Comparison of ENCODE assay signal across 13 cellular contexts in the genomic region with DNA sequence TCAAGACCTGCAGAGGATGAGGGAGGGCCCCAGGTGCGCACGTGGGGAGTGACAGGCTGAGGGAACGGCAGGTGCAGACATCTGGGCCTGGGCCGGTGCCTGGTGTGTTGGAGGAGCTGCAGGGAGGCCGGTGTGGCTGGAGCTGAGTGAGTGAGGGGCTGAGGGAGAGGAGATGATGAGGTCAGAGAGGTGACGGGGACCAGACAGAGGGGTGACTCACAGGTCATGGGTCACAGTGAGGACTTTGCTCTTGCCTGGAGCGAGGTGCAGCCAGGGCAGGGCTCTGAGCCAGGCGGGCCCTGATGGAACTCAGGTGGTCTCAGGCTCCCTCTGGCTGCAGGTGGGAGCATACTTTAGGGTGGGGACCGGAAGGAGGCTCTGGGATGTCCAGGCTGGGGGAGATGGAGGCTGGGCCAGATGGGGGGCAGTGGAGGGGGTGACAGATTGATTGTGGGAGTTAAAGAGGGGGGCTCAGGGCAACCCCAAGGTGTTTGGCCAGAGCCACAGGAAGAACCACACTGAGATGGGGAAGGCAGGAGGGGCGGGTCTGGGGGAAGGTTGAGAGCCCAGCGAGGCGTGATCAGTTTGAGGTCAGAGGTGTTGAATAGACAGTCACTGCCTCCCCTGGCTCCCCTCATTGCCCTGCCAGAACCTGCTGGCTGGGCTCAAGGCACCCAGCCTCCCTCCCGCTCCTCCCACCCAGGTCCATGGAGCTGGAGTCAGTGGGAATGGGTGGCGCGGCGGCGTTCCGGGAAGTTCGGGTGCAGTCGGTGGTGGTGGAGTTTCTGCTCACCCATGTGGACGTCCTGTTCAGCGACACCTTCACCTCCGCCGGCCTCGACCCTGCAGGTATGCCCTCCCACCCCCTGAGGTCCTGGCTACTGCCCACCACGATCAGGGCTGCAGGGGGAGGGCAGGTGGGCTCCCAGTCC. TPM values are rescaled to one million over a fixed set of nuclear protein-coding genes. Genes with fewer than 3 reads are reported as not detected.
DNase-seq lines count a peak whose midpoint lies in the region; ATAC-seq, FAIRE-seq and TF ChIP-seq lines count a peak whose summit lies in the region.
"Had no signal": no experiment of that assay in that cellular context is flagged by ENCODE, and none has a peak within 500 bp of the region (broad histone marks: within the 10 kb centered on the region; RNA-seq: fewer than 3 reads in every experiment).

No MANE protein-coding gene starts in this region.

- no peak overlapping the region for H3K27ac Mint-ChIP-seq in activated naive CD4-positive, alpha-beta T cell treated with anti-CD3 and anti-CD28 coated beads for 36 hours

- no peak overlapping the region for H2BK20ac ChIP-seq in H1 (ENCODE audit: low read length)

- TF ChIP-seq RAD21 in A549 (conservative IDR thresholded peaks at IDR 0.05 in 1 of 2, IDR thresholded peaks at IDR 0.05 in 1 of 2) (no peak), H1 (IDR thresholded peaks at IDR 0.05 in 1 of 2, conservative IDR thresholded peaks at IDR 0.05 in 1 of 2; ENCODE audit: low read depth in 2 of 2, low read length in 2 of 2) (peak; percentile 56 to 70)

- TF ChIP-seq POLR2A in A549 (IDR thresholded peaks at IDR 0.05; ENCODE audit: low read length) (no peak), H1 (IDR thresholded peaks at IDR 0.05; ENCODE audit: control extremely low read depth in 1 of 2, low read depth in 2 of 2, low read length in 2 of 2) (no peak)

- H4K91ac ChIP-seq in H1 (replicated peaks; ENCODE audit: insufficient read length, low read length) = peak overlapping the region; percentile 74

- peak overlapping the region; percentile 82 for H3K56ac ChIP-seq in H1 (replicated peaks; ENCODE audit: insufficient read length, low read depth, low read length)

- H3K27me3 ChIP-seq in H1 (replicated peaks in 1 of 4; ENCODE audit: control insufficient read depth in 3 of 4, extremely low read depth in 1 of 4, insufficient read depth in 3 of 4, low read length in 3 of 4) (no peaks in the 10 kb centered on the region; a peak in 1 of 7 replicates), MG63 (no peaks in the 10 kb centered on the region)

- H3K36me3 ChIP-seq in H1 (ENCODE audit: control insufficient read depth in 2 of 4, insufficient read depth in 4 of 4, low read length in 3 of 4) (no peaks in the 10 kb centered on the region), MG63 (peaks cover 3% of the 10 kb centered on the region)

- no peak for ATAC-seq in A549
- ATAC-seq: stimulated activated naive B cell treated with anti-CD40 and anti-IgM and Interleukin-4, amounts not matched to agents 10 μg/mL and 1 μg/mL and 100 μg/mL, for 72 hours had no signal

- no peak overlapping the region for H3K4me2 ChIP-seq in A549
- H3K4me2 ChIP-seq in H1 (ENCODE audit: insufficient read depth in 1 of 2, low read depth in 2 of 2, low read length in 2 of 2) = peak overlapping the region; percentile 67 to 85

- no peak overlapping the region for H3K4me3 Mint-ChIP-seq in activated naive CD4-positive, alpha-beta T cell treated with anti-CD3 and anti-CD28 coated beads for 36 hours
- H3K4me3 Mint-ChIP-seq: stimulated activated naive B cell treated with anti-CD40 and anti-IgM and Interleukin-4, amounts not matched to agents 10 μg/mL and 1 μg/mL and 100 μg/mL, for 72 hours had no signal

- no peaks in the 10 kb centered on the region for H3K4me1 ChIP-seq in A549
- peaks cover 0 to 12% (median 4%) of the 10 kb centered on the region in 4 experiments; a peak in 6 of 7 replicates for H3K4me1 ChIP-seq in H1 (replicated peaks in 1 of 4; ENCODE audit: control insufficient read depth in 3 of 4, insufficient read depth in 4 of 4, low read length in 3 of 4)

- peak overlapping the region; percentile 69 for H3K4ac ChIP-seq in H1 (replicated peaks; ENCODE audit: insufficient read length, low read depth, low read length)

- DNase-seq in A549 (ENCODE audit: low read depth in 1 of 2, low spot score in 1 of 2) (no peak), H1 (ENCODE audit: low read depth in 1 of 2, low spot score in 2 of 2) (no peak), MG63 (no peak)
- DNase-seq in activated naive CD4-positive, alpha-beta T cell treated with anti-CD3 and anti-CD28 coated beads for 36 hours = no peak
- DNase-seq: activated CD4-positive, alpha-beta T cell treated with anti-CD3 and anti-CD28 coated beads, Interleukin-2, amount 50 U/mL, for 4 hours; activated effector memory CD4-positive, alpha-beta T cell treated with Interleukin-2 at 50 U/mL for 16 hours; KBM-7; stimulated activated CD4-positive, alpha-beta T cell treated with anti-CD3 and anti-CD28 coated beads, Interleukin-2, amount 100 ng/mL, for 24 hours; stimulated activated naive B cell treated with anti-CD40 and anti-IgM and Interleukin-4, amounts not matched to agents 10 μg/mL and 1 μg/mL and 100 μg/mL, for 72 hours had no signal

- peak overlapping the region; percentile 58; the same call in 1 of the 2 replicates for H4K8ac ChIP-seq in H1 (ENCODE audit: extremely low read depth, insufficient read depth, low read length)

- peaks cover 0 to 12% of the 10 kb centered on the region in 2 experiments for H4K20me1 ChIP-seq in H1 (replicated peaks in 1 of 2; ENCODE audit: control insufficient read depth in 1 of 2, insufficient read depth in 2 of 2, low read length in 2 of 2)

- H3K79me1 ChIP-seq in H1 (ENCODE audit: low read depth, low read length) = no peaks in the 10 kb centered on the region

- no peak for TF ChIP-seq EP300 in A549 (IDR thresholded peaks at IDR 0.05)
- TF ChIP-seq EP300 in H1 (IDR thresholded peaks at IDR 0.05; ENCODE audit: borderline replicate concordance in 1 of 2, low read depth in 2 of 2, low read length in 2 of 2) = no peak

- no peak overlapping the region for H2AFZ ChIP-seq in H1 (ENCODE audit: low read length)

- no peak overlapping the region for H3K27ac ChIP-seq in A549
- H3K27ac ChIP-seq in H1 (ENCODE audit: low read depth, low read length) = no peak overlapping the region
- H3K27ac ChIP-seq: RWPE1 had no signal

- no peaks in the 10 kb centered on the region for H3K9me3 ChIP-seq in A549
- no peaks in the 10 kb centered on the region for H3K9me3 ChIP-seq in H1 (ENCODE audit: insufficient read depth in 2 of 2, low read depth in 1 of 2, low read length in 1 of 2)
- H3K9me3 ChIP-seq in MG63 = no peaks in the 10 kb centered on the region

- no peaks in the 10 kb centered on the region for H3K4me1 Mint-ChIP-seq in activated naive CD4-positive, alpha-beta T cell treated with anti-CD3 and anti-CD28 coated beads for 36 hours (ENCODE audit: low read depth)

- no peaks in the 10 kb centered on the region for H3K27me3 Mint-ChIP-seq in activated naive CD4-positive, alpha-beta T cell treated with anti-CD3 and anti-CD28 coated beads for 36 hours (ENCODE audit: low read depth)
- H3K27me3 Mint-ChIP-seq: stimulated activated naive B cell treated with anti-CD40 and anti-IgM and Interleukin-4, amounts not matched to agents 10 μg/mL and 1 μg/mL and 100 μg/mL, for 72 hours had no signal

- peak overlapping the region; percentile 40 for H4K5ac ChIP-seq in H1 (ENCODE audit: insufficient read length, low read depth, low read length)

- 0 out of 2 replicates have a peak overlapping the region, but pooled peaks have one; percentile 16 for H2BK15ac ChIP-seq in H1 (ENCODE audit: low read length)

- WGBS in A549 (ENCODE audit: missing lambda C conversion rate) = 79% methylated on average over 25 of the region's 26 CpGs
- 52% methylated on average over 21 of the region's 26 CpGs; no CpG with 5 or more reads in 1 of the 2 experiments for WGBS in H1 (ENCODE audit: extremely low coverage in 1 of 2, insufficient coverage in 1 of 2, insufficient read length in 1 of 2, insufficient replicate concordance in 2 of 2, low coverage in 1 of 2, low lambda C conversion rate in 2 of 2, missing lambda C conversion rate in 1 of 2), 2 experiments

- no peak overlapping the region for H2AK5ac ChIP-seq in H1 (ENCODE audit: low read depth, low read length)

- H3K18ac ChIP-seq in H1 (ENCODE audit: extremely low read depth, low read length) = peak overlapping the region; percentile 87

- H3K14ac ChIP-seq in H1 (ENCODE audit: insufficient read length) = no peak overlapping the region

- intact Hi-C loops in activated naive CD4-positive, alpha-beta T cell treated with anti-CD3 and anti-CD28 coated beads for 36 hours (cut with micrococcal nuclease) = no loop called here

- H3K23ac ChIP-seq in H1 (ENCODE audit: insufficient read length) = no peak overlapping the region

- H2BK5ac ChIP-seq in H1 (ENCODE audit: low read depth, low read length) = 0 out of 2 replicates have a peak overlapping the region, but pooled peaks have one; percentile 60

- FAIRE-seq in A549 (lab: Jason Lieb, UNC) = no peak
- no peak for FAIRE-seq in H1 (lab: Jason Lieb, UNC)
- FAIRE-seq: islet of Langerhans had no signal

- no peak overlapping the region for H2BK120ac ChIP-seq in H1 (replicated peaks; ENCODE audit: low read depth, low read length)

- peak overlapping the region; percentile 84; the same call in 1 of the 2 replicates for H2BK12ac ChIP-seq in H1 (ENCODE audit: low read depth, low read length)

- peaks cover 11% of the 10 kb centered on the region for H3K23me2 ChIP-seq in H1 (ENCODE audit: low read depth, low read length)

- CTCF ChIA-PET in A549 (lab: Yijun Ruan, JAX) (interaction anchor here (1.0 to 1.9 kb wide), 4 partner anchors 10 to 147 kb away, joined by 3 to 5 read pairs (median 4); no protein-coding TSS in a partner anchor), H1 (lab: Charles Lee; ENCODE audit: partially characterized antibody) (interaction anchor here (0.8 to 1.6 kb wide), 16 partner anchors 17 to 157 kb away, joined by 3 to 7 read pairs (median 4); no protein-coding TSS in a partner anchor)
- CTCF ChIA-PET in activated naive CD4-positive, alpha-beta T cell treated with anti-CD3 and anti-CD28 coated beads for 36 hours (lab: Charles Lee) = no interaction called here

- TF ChIP-seq CTCF in A549 (IDR thresholded peaks at IDR 0.05) (no peak), H1 (IDR thresholded peaks at IDR 0.05; ENCODE audit: control extremely low read depth in 1 of 3, insufficient read depth in 1 of 3, low read depth in 1 of 3, low read length in 3 of 3) (peak; percentile 60 to 67 (median 64))

- H3K9ac ChIP-seq in H1 (replicated peaks in 1 of 4; ENCODE audit: extremely low read depth in 1 of 4, low read depth in 3 of 4, low read length in 3 of 4) = no peak overlapping the region

- no peaks in the 10 kb centered on the region for H3K79me2 ChIP-seq in H1 (ENCODE audit: control insufficient read depth in 1 of 2, insufficient read depth in 2 of 2, low read length in 2 of 2)

- H3K4me3 ChIP-seq in A549 = no peak overlapping the region
- H3K4me3 ChIP-seq in H1 (ENCODE audit: extremely low read depth in 1 of 4, insufficient read depth in 2 of 4, low read depth in 3 of 4, low read length in 4 of 4) = peak overlapping the region in 2 of 4 experiments; percentile 42 to 72; a peak in 5 of 8 replicates
- H3K4me3 ChIP-seq in MG63 = no peak overlapping the region

- H3K36me3 Mint-ChIP-seq in activated naive CD4-positive, alpha-beta T cell treated with anti-CD3 and anti-CD28 coated beads for 36 hours (ENCODE audit: low read depth) = peaks cover 6% of the 10 kb centered on the region

- H3K9me3 Mint-ChIP-seq in activated naive CD4-positive, alpha-beta T cell treated with anti-CD3 and anti-CD28 coated beads for 36 hours = no peaks in the 10 kb centered on the region
- H3K9me3 Mint-ChIP-seq: stimulated activated naive B cell treated with anti-CD40 and anti-IgM and Interleukin-4, amounts not matched to agents 10 μg/mL and 1 μg/mL and 100 μg/mL, for 72 hours had no signal

- POLR2A ChIA-PET in A549 (lab: Yijun Ruan, JAX) (no interaction called here), H1 (lab: Charles Lee; ENCODE audit: partially characterized antibody) (interaction anchor here (0.9 to 1.8 kb wide), 6 partner anchors 7 to 53 kb away, joined by 3 to 7 read pairs (median 4); partner anchors contain the start of genes PSENEN and U2AF1L4)

RNA-seq across cellular contexts. Expression of gene ARHGAP33, which starts 8.4 kb away (rescaled TPM):
- polyA plus RNA-seq in A549 (2011; rRNA removed) (0.84 and 2.1 TPM in 2 replicates), A549 (2017; fragmentation: RNase III; extraction: RNeasy Plus Mini Kit Qiagen cat#74134 plus additional on column Dnase treatment) (4.6 to 7.7 TPM (median 6.1 TPM) in 3 replicates), H1 (2011; rRNA removed) (6.5 and 11.2 TPM in 2 replicates)
- 7.8 and 9.6 TPM in 2 replicates for polyA plus RNA-seq in A549 (2012; cell fraction: cytosol; rRNA removed)
- polyA plus RNA-seq in A549 (2012; cell fraction: nucleus; rRNA removed) = 56.4 and 102 TPM in 2 replicates
- polyA minus RNA-seq in A549 (2011; rRNA and poly(A)+ RNA removed) = 2.4 and 2.6 TPM in 2 replicates
- total RNA-seq in H1 (2021; fragmentation: NEBNext Ultra II Directional; extraction: Animal tissue kit (Norgen Biotek cat#: 25700)) = 25.0 and 25.2 TPM in 2 replicates
- polyA plus RNA-seq in H1 (2011; cell fraction: cytosol; rRNA removed) = 5.6 TPM
- 63.2 TPM for polyA plus RNA-seq in H1 (2011; cell fraction: nucleus; rRNA removed)
- polyA plus RNA-seq in H1 (2012, experiment 1 of 2) = 16.6 to 27.6 TPM (median 25.0 TPM) in 4 replicates
- polyA plus RNA-seq in H1 (2012, experiment 2 of 2) = 13.4 TPM
- polyA plus RNA-seq in H1 (2013, experiment 1 of 2) = 19.4 TPM
- polyA plus RNA-seq in H1 (2013, experiment 2 of 2) = 18.1 TPM
- polyA minus RNA-seq in H1 (2011; rRNA and poly(A)+ RNA removed) = 3.9 and 5.8 TPM in 2 replicates
- 12.0 TPM for polyA minus RNA-seq in H1 (2011; cell fraction: cytosol; rRNA and poly(A)+ RNA removed)
- polyA minus RNA-seq in H1 (2011; cell fraction: nucleus; rRNA and poly(A)+ RNA removed) = 24.6 TPM
- 0.42 and 1.6 TPM in 2 replicates for total RNA-seq in MG63 (2014; rRNA removed; shearing (Covaris generic); ENCODE audit: low replicate concordance)
- total RNA-seq in activated naive CD4-positive, alpha-beta T cell treated with anti-CD3 and anti-CD28 coated beads for 36 hours = 10 to 100 TPM; 49.5 to 61.6 TPM

RNA-seq across cellular contexts. Expression of gene PROSER3, which starts 25.8 kb away (rescaled TPM):
- polyA plus RNA-seq in A549 (2011; rRNA removed) (19.5 and 30.8 TPM in 2 replicates), A549 (2017; fragmentation: RNase III; extraction: RNeasy Plus Mini Kit Qiagen cat#74134 plus additional on column Dnase treatment) (24.4 to 27.6 TPM (median 25.3 TPM) in 3 replicates), H1 (2011; rRNA removed) (17.8 and 27.8 TPM in 2 replicates)
- 30.2 and 38.8 TPM in 2 replicates for polyA plus RNA-seq in A549 (2012; cell fraction: cytosol; rRNA removed)
- 137 and 148 TPM in 2 replicates for polyA plus RNA-seq in A549 (2012; cell fraction: nucleus; rRNA removed)
- polyA minus RNA-seq in A549 (2011; rRNA and poly(A)+ RNA removed) = 41.9 and 46.2 TPM in 2 replicates
- total RNA-seq in H1 (2021; fragmentation: NEBNext Ultra II Directional; extraction: Animal tissue kit (Norgen Biotek cat#: 25700)) = 20.8 and 28.9 TPM in 2 replicates
- 7.6 TPM for polyA plus RNA-seq in H1 (2011; cell fraction: cytosol; rRNA removed)
- polyA plus RNA-seq in H1 (2011; cell fraction: nucleus; rRNA removed) = 45.0 TPM
- 16.1 to 23.4 TPM (median 19.6 TPM) in 4 replicates for polyA plus RNA-seq in H1 (2012, experiment 1 of 2)
- polyA plus RNA-seq in H1 (2012, experiment 2 of 2) = 16.3 TPM
- 22.3 TPM for polyA plus RNA-seq in H1 (2013, experiment 1 of 2)
- 21.7 TPM for polyA plus RNA-seq in H1 (2013, experiment 2 of 2)
- 15.9 and 27.8 TPM in 2 replicates for polyA minus RNA-seq in H1 (2011; rRNA and poly(A)+ RNA removed)
- polyA minus RNA-seq in H1 (2011; cell fraction: cytosol; rRNA and poly(A)+ RNA removed) = 19.3 TPM
- 19.8 TPM for polyA minus RNA-seq in H1 (2011; cell fraction: nucleus; rRNA and poly(A)+ RNA removed)
- 0.47 and 8.9 TPM in 2 replicates for total RNA-seq in MG63 (2014; rRNA removed; shearing (Covaris generic); ENCODE audit: low replicate concordance)
- 10 to 100 TPM; 45.3 to 47.4 TPM for total RNA-seq in activated naive CD4-positive, alpha-beta T cell treated with anti-CD3 and anti-CD28 coated beads for 36 hours

RNA-seq across cellular contexts. Expression of gene HSPB6, which starts 26.9 kb away (rescaled TPM):
- polyA plus RNA-seq in A549 (2011; rRNA removed) (0.12 and 0.16 TPM in 2 replicates), A549 (2017; fragmentation: RNase III; extraction: RNeasy Plus Mini Kit Qiagen cat#74134 plus additional on column Dnase treatment) (0.11 to 0.28 TPM (median 0.26 TPM) in 3 replicates), H1 (2011; rRNA removed) (0.91 and 1.6 TPM in 2 replicates)
- polyA plus RNA-seq in A549 (2012; cell fraction: cytosol; rRNA removed) = 0.23 and 0.24 TPM in 2 replicates
- polyA plus RNA-seq in A549 (2012; cell fraction: nucleus; rRNA removed) = 0.42 and 0.58 TPM in 2 replicates
- polyA minus RNA-seq in A549 (2011; rRNA and poly(A)+ RNA removed) = 0.29 and 0.39 TPM in 2 replicates
- 0.44 TPM in 1 of 2 replicates, not detected in the other for total RNA-seq in H1 (2021; fragmentation: NEBNext Ultra II Directional; extraction: Animal tissue kit (Norgen Biotek cat#: 25700))
- polyA plus RNA-seq in H1 (2011; cell fraction: cytosol; rRNA removed) = 0.69 TPM
- polyA plus RNA-seq in H1 (2011; cell fraction: nucleus; rRNA removed) = 1.1 TPM
- polyA plus RNA-seq in H1 (2012, experiment 1 of 2) = 2.2 to 2.9 TPM (median 2.2 TPM) in 4 replicates
- 2.1 TPM for polyA plus RNA-seq in H1 (2012, experiment 2 of 2)
- 1.6 TPM for polyA plus RNA-seq in H1 (2013, experiment 1 of 2)
- 1.3 TPM for polyA plus RNA-seq in H1 (2013, experiment 2 of 2)
- 0.27 and 0.50 TPM in 2 replicates for polyA minus RNA-seq in H1 (2011; rRNA and poly(A)+ RNA removed)
- 1.5 TPM for polyA minus RNA-seq in H1 (2011; cell fraction: cytosol; rRNA and poly(A)+ RNA removed)
- polyA minus RNA-seq in H1 (2011; cell fraction: nucleus; rRNA and poly(A)+ RNA removed) = 2.1 TPM
- total RNA-seq in MG63 (2014; rRNA removed; shearing (Covaris generic); ENCODE audit: low replicate concordance) = not detected in 2 replicates
- total RNA-seq in activated naive CD4-positive, alpha-beta T cell treated with anti-CD3 and anti-CD28 coated beads for 36 hours = under 1 TPM; 0.40 to 0.55 TPM
- total RNA-seq: T-helper 2 cell treated with Interferon-gamma antibody and Interleukin-4, amounts not matched to agents 100 ng/mL and 5 ng/mL, for 36 hours had no signal

RNA-seq across cellular contexts. Expression of gene PRODH2, which starts 28.9 kb away (rescaled TPM):
- polyA plus RNA-seq in A549 (2011; rRNA removed) = 0.86 and 0.92 TPM in 2 replicates
- 0.44 and 0.63 TPM in 2 replicates for polyA plus RNA-seq in A549 (2012; cell fraction: cytosol; rRNA removed)
- polyA plus RNA-seq in A549 (2012; cell fraction: nucleus; rRNA removed) = 3.8 and 4.4 TPM in 2 replicates
- 0.55 to 1.0 TPM (median 0.73 TPM) in 3 replicates for polyA plus RNA-seq in A549 (2017; fragmentation: RNase III; extraction: RNeasy Plus Mini Kit Qiagen cat#74134 plus additional on column Dnase treatment)
- polyA minus RNA-seq in A549 (2011; rRNA and poly(A)+ RNA removed) = 1.1 and 1.3 TPM in 2 replicates
- not detected in 2 replicates for total RNA-seq in H1 (2021; fragmentation: NEBNext Ultra II Directional; extraction: Animal tissue kit (Norgen Biotek cat#: 25700))
- not detected in 2 replicates for polyA plus RNA-seq in H1 (2011; rRNA removed)
- 0.37 TPM for polyA plus RNA-seq in H1 (2011; cell fraction: cytosol; rRNA removed)
- polyA plus RNA-seq in H1 (2011; cell fraction: nucleus; rRNA removed) = 0.10 TPM
- polyA plus RNA-seq in H1 (2012, experiment 1 of 2) = not detected in 4 replicates
- not detected for polyA plus RNA-seq in H1 (2012, experiment 2 of 2)
- not detected for polyA plus RNA-seq in H1 (2013, experiment 1 of 2)
- not detected for polyA plus RNA-seq in H1 (2013, experiment 2 of 2)
- polyA minus RNA-seq in H1 (2011; rRNA and poly(A)+ RNA removed) = not detected in 2 replicates
- not detected for polyA minus RNA-seq in H1 (2011; cell fraction: cytosol; rRNA and poly(A)+ RNA removed)
- polyA minus RNA-seq in H1 (2011; cell fraction: nucleus; rRNA and poly(A)+ RNA removed) = not detected
- not detected in 2 replicates for total RNA-seq in MG63 (2014; rRNA removed; shearing (Covaris generic); ENCODE audit: low replicate concordance)
- not detected for total RNA-seq in activated naive CD4-positive, alpha-beta T cell treated with anti-CD3 and anti-CD28 coated beads for 36 hours
- total RNA-seq: T-helper 2 cell treated with Interferon-gamma antibody and Interleukin-4, amounts not matched to agents 100 ng/mL and 5 ng/mL, for 36 hours had no signal
- polyA plus RNA-seq: AG04450 had no signal

RNA-seq across cellular contexts. Expression of gene LIN37, which starts 35.4 kb away (rescaled TPM):
- polyA plus RNA-seq in A549 (2011; rRNA removed) = 8.1 and 11.5 TPM in 2 replicates
- 17.3 and 20.2 TPM in 2 replicates for polyA plus RNA-seq in A549 (2012; cell fraction: cytosol; rRNA removed)
- polyA plus RNA-seq in A549 (2012; cell fraction: nucleus; rRNA removed) = 66.8 and 67.2 TPM in 2 replicates
- polyA plus RNA-seq in A549 (2017; fragmentation: RNase III; extraction: RNeasy Plus Mini Kit Qiagen cat#74134 plus additional on column Dnase treatment) = 20.4 to 23.1 TPM (median 22.0 TPM) in 3 replicates
- polyA minus RNA-seq in A549 (2011; rRNA and poly(A)+ RNA removed) = 13.5 and 24.5 TPM in 2 replicates
- total RNA-seq in H1 (2021; fragmentation: NEBNext Ultra II Directional; extraction: Animal tissue kit (Norgen Biotek cat#: 25700)) = 2.9 and 3.8 TPM in 2 replicates
- 8.5 and 9.8 TPM in 2 replicates for polyA plus RNA-seq in H1 (2011; rRNA removed)
- 3.8 TPM for polyA plus RNA-seq in H1 (2011; cell fraction: cytosol; rRNA removed)
- 9.2 TPM for polyA plus RNA-seq in H1 (2011; cell fraction: nucleus; rRNA removed)
- polyA plus RNA-seq in H1 (2012, experiment 1 of 2) = 5.4 to 8.1 TPM (median 6.1 TPM) in 4 replicates
- polyA plus RNA-seq in H1 (2012, experiment 2 of 2) = 11.4 TPM
- 3.7 TPM for polyA plus RNA-seq in H1 (2013, experiment 1 of 2)
- polyA plus RNA-seq in H1 (2013, experiment 2 of 2) = 3.0 TPM
- polyA minus RNA-seq in H1 (2011; rRNA and poly(A)+ RNA removed) = 3.7 and 4.2 TPM in 2 replicates
- polyA minus RNA-seq in H1 (2011; cell fraction: cytosol; rRNA and poly(A)+ RNA removed) = 8.3 TPM
- polyA minus RNA-seq in H1 (2011; cell fraction: nucleus; rRNA and poly(A)+ RNA removed) = 2.6 TPM
- 2.4 and 4.1 TPM in 2 replicates for total RNA-seq in MG63 (2014; rRNA removed; shearing (Covaris generic); ENCODE audit: low replicate concordance)
- 1 to 10 TPM; 5.7 to 9.7 TPM for total RNA-seq in activated naive CD4-positive, alpha-beta T cell treated with anti-CD3 and anti-CD28 coated beads for 36 hours

Comparison
In these comparisons a context has a peak if more than half of its experiments do, and no peak if none do; other contexts are left out.
1. Of the 18 proteins assayed by ChIP-seq in both H1 and A549: peak only in H1: CTCF and RAD21; only in A549: none; in both: none; in neither: 16.